ENCODE assay signal across 8 cellular contexts in the genomic region with DNA sequence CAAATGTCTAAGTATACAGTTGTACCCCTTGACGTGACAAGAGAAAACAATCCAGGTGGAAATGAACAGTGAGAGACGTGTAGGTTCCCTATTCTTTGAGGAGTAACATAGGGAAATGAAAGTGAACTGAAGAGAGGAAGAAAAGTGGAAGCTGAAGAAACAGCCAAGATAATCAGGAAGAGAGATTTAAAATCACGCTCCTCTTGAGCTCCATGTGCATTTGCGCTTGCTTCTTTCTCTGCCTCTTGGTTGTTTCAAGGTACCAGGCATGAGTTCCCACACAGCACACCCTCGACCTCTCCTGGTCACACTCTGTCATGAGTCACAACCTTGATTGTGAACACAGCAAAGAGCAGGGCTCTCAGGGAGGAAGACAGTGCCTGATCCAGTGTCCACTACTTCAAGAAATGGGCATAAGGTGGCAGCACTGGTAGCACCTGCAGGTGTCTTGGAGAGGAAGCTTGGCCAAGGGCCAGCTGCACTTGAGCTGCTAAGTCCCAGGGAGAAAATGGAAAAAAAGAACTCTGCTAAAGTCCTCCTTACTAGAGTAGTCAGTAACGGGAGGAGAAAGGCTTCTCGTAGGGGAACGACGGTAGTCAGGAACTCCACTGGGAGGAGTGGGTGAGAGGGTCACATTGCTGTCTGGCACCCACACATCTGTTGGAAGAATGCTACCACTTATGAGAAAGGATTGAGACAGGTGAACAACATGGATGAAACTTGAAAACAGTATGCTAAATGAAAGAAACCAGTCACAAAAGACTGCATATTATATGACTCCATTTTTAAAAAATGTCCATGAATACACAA. TPM values are rescaled to one million over a fixed set of nuclear protein-coding genes. Genes with fewer than 3 reads are reported as not detected.
DNase-seq lines count a peak whose midpoint lies in the region; ATAC-seq and TF ChIP-seq lines count a peak whose summit lies in the region.

No MANE protein-coding gene starts in this region.

- H2AFZ ChIP-seq in PC-9: peak overlapping the region; percentile 59; the same call in 1 of the 2 replicates

- H3K27me3 ChIP-seq in PC-9 (ENCODE audit: insufficient read depth, low read depth): no peaks in the 10 kb centered on the region

- no peaks in the 10 kb centered on the region for H3K36me3 ChIP-seq in PC-9 (ENCODE audit: low read depth)

- H3K27me3 Mint-ChIP-seq in CD14-positive monocyte (ENCODE audit: low read depth in 3 of 3): no peaks in the 10 kb centered on the region
- no peaks in the 10 kb centered on the region for H3K27me3 Mint-ChIP-seq in activated T-cell treated with anti-CD3 and anti-CD28 coated beads, Interleukin-2, amount 50 U/mL, for 4 hours (ENCODE audit: low read depth)
- no peaks in the 10 kb centered on the region for H3K27me3 Mint-ChIP-seq in nephron (ENCODE audit: low read depth)

- peak overlapping the region; percentile 57 for H3K4me2 ChIP-seq in PC-9

- intact Hi-C loops in CD14-positive monocyte (cut with micrococcal nuclease) (no loop called here), PC-9 (cut with micrococcal nuclease; ENCODE audit: unreplicated experiment) (loop anchor here (1.0 kb wide), 4 partner anchors 42 to 177 kb away; no protein-coding TSS in a partner anchor)

- no peaks in the 10 kb centered on the region for H3F3A ChIP-seq in PC-9 (ENCODE audit: insufficient read depth, low read depth)

- H3K9me3 ChIP-seq in PC-9 (ENCODE audit: insufficient read depth, low read depth): no peaks in the 10 kb centered on the region

- no peak overlapping the region for H3K4me3 ChIP-seq in Jurkat, Clone E6-1 (ENCODE audit: low read length)
- H3K4me3 ChIP-seq in PC-9: no peak overlapping the region

- no peaks in the 10 kb centered on the region for H3K9me3 Mint-ChIP-seq in CD14-positive monocyte
- H3K9me3 Mint-ChIP-seq in activated T-cell treated with anti-CD3 and anti-CD28 coated beads, Interleukin-2, amount 50 U/mL, for 4 hours: no peaks in the 10 kb centered on the region
- H3K9me3 Mint-ChIP-seq in nephron: no peaks in the 10 kb centered on the region

- H4K20me1 ChIP-seq in PC-9 (ENCODE audit: insufficient read depth): no peaks in the 10 kb centered on the region

- H3K9me2 ChIP-seq in PC-9 (ENCODE audit: insufficient read depth): no peaks in the 10 kb centered on the region

- CTCF ChIA-PET in PC-9 (lab: Charles Lee): interaction anchor here (0.5 to 2.5 kb wide), 25 partner anchors 11 to 185 kb away, joined by 3 to 22 read pairs (median 4); no protein-coding TSS in a partner anchor

- DNase-seq in CD14-positive monocyte (ENCODE audit: low spot score): peak; percentile 74
- DNase-seq in Jurkat, Clone E6-1 (ENCODE audit: low read depth, low spot score): peak; percentile 49
- DNase-seq in PC-9: peak; percentile 86 to 91
- peak; percentile 29 for DNase-seq in activated T-cell treated with anti-CD3 and anti-CD28 coated beads, Interleukin-2, amount 50 U/mL, for 4 hours
- DNase-seq in fibroblast of gingiva (ENCODE audit: low read depth): peak; percentile 55
- peak; percentile 83 for DNase-seq in ureter (ENCODE audit: low spot score)

- no peaks in the 10 kb centered on the region for H3K79me2 ChIP-seq in PC-9 (ENCODE audit: low read depth)

- POLR2A ChIA-PET in PC-9 (lab: Charles Lee; ENCODE audit: unreplicated experiment): interaction anchor here (0.6 to 0.9 kb wide), 9 partner anchors 9 to 680 kb away, joined by 3 to 19 read pairs (median 6); partner anchors contain the start of gene PAFAH2

- H3K27ac Mint-ChIP-seq in CD14-positive monocyte (peak overlapping the region; percentile 85 to 97 (median 95)), nephron (peak overlapping the region; percentile 15 to 58 (median 33))

- peaks cover 11% of the 10 kb centered on the region; the same call in 1 of the 2 replicates for H3K4me1 ChIP-seq in PC-9 (replicated peaks; ENCODE audit: insufficient read depth)

- H3K36me3 Mint-ChIP-seq in CD14-positive monocyte (no peaks in the 10 kb centered on the region), nephron (ENCODE audit: low read depth) (no peaks in the 10 kb centered on the region)
- H3K36me3 Mint-ChIP-seq in activated T-cell treated with anti-CD3 and anti-CD28 coated beads, Interleukin-2, amount 50 U/mL, for 4 hours (ENCODE audit: insufficient read depth): no peaks in the 10 kb centered on the region

- H3K4me1 Mint-ChIP-seq in CD14-positive monocyte (peaks cover 33% of the 10 kb centered on the region), nephron (peaks cover 11% of the 10 kb centered on the region)
- peaks cover 11% of the 10 kb centered on the region for H3K4me1 Mint-ChIP-seq in activated T-cell treated with anti-CD3 and anti-CD28 coated beads, Interleukin-2, amount 50 U/mL, for 4 hours (ENCODE audit: low read depth)

- TF ChIP-seq CTCF in CD14-positive monocyte (IDR thresholded peaks at IDR 0.05) (peak; percentile 75), PC-9 (conservative IDR thresholded peaks at IDR 0.05) (peak; percentile 71), nephron (IDR thresholded peaks at IDR 0.05; ENCODE audit: unreplicated experiment in 3 of 3) (peak; percentile 45 to 55 (median 50))

- no peak overlapping the region for H3K27ac ChIP-seq in PC-9

- peak overlapping the region; percentile 68 to 94 for H3K4me3 Mint-ChIP-seq in CD14-positive monocyte
- no peak overlapping the region for H3K4me3 Mint-ChIP-seq in activated T-cell treated with anti-CD3 and anti-CD28 coated beads, Interleukin-2, amount 50 U/mL, for 4 hours
- peak overlapping the region in 1 of 3 experiments; percentile 22 for H3K4me3 Mint-ChIP-seq in nephron

- no TSS peak for BruUV-seq in PC-9 (replicated peaks; lab: Mats Ljungman, UMichigan)

- peak; percentile 62 for ATAC-seq in GM19463 (IDR thresholded peaks at IDR 0.05; ENCODE audit: unreplicated experiment)
- peak; percentile 95 to 96 for ATAC-seq in activated T-cell treated with anti-CD3 and anti-CD28 coated beads, Interleukin-2, amount 50 U/mL, for 4 hours

RNA-seq across cellular contexts. Expression of gene ARID1A, which starts 18.3 kb away (rescaled TPM):
- 1 to 10 TPM; 6.6 to 9.5 TPM for polyA plus RNA-seq in CD14-positive monocyte
- polyA plus RNA-seq in Jurkat, Clone E6-1 (2012; ENCODE audit: insufficient read depth, insufficient read length): 68.1 TPM
- 44.8 and 60.5 TPM in 2 replicates for total RNA-seq in PC-9 (2021)
- total RNA-seq in activated T-cell treated with anti-CD3 and anti-CD28 coated beads, Interleukin-2, amount 50 U/mL, for 4 hours: 10 to 100 TPM; 85.0 to 92.7 (median 91.1) TPM
- 119 TPM for total RNA-seq in ureter

Comparison
In these comparisons a context has a peak if more than half of its experiments do, and no peak if none do; other contexts are left out.
1. DNase-seq: peak in every context shown above with its lines; median percentile 88 in PC-9; 83 in ureter; 74 in CD14-positive monocyte; 55 in fibroblast of gingiva; 49 in Jurkat, Clone E6-1; 29 in activated T-cell treated with anti-CD3 and anti-CD28 coated beads, Interleukin-2, amount 50 U/mL, for 4 hours.